ENCODE assay signal across 8 cellular contexts in genomic region chr7:100407285-100408180, GRCh38. TPM values are rescaled to one million over a fixed set of nuclear protein-coding genes. Genes with fewer than 3 reads are reported as not detected.
DNase-seq lines count a peak whose midpoint lies in the region; ATAC-seq and TF ChIP-seq lines count a peak whose summit lies in the region.

No MANE protein-coding gene starts in this region.

- CTCF ChIA-PET in HCT116 (lab: Charles Lee): interaction anchor here (0.5 to 1.5 kb wide), 15 partner anchors 8 to 277 kb away, joined by 3 to 9 read pairs (median 4); partner anchors contain the start of gene ZCWPW1
- CTCF ChIA-PET in activated CD8-positive, alpha-beta memory T cell treated with anti-CD3 and anti-CD28 coated beads, Interleukin-2, amount 10 ng/mL, durations not matched to agents 7 days and 5 days (lab: Charles Lee): interaction anchor here (0.6 to 3.8 kb wide), 39 partner anchors 8 to 324 kb away, joined by 3 to 24 read pairs (median 5); partner anchors contain the start of genes LAMTOR4, MEPCE and ZCWPW1

- no peak overlapping the region for H3K27ac Mint-ChIP-seq in activated CD8-positive, alpha-beta memory T cell treated with anti-CD3 and anti-CD28 coated beads, Interleukin-2, amount 10 ng/mL, durations not matched to agents 7 days and 5 days
- no peak overlapping the region for H3K27ac Mint-ChIP-seq in osteocyte (ENCODE audit: unreplicated experiment)

- ATAC-seq in DND-41 (ENCODE audit: insufficient read depth, low read depth) (peak; percentile 90), HCT116 (peak; percentile 96), GM21526 (IDR thresholded peaks at IDR 0.05; ENCODE audit: low FRiP score, unreplicated experiment) (no peak), GM19035 (IDR thresholded peaks at IDR 0.05; ENCODE audit: unreplicated experiment) (no peak)
- ATAC-seq in activated CD8-positive, alpha-beta memory T cell treated with anti-CD3 and anti-CD28 coated beads, Interleukin-2, amount 10 ng/mL, durations not matched to agents 7 days and 5 days: peak; percentile 91

- H3K9me3 Mint-ChIP-seq in activated CD8-positive, alpha-beta memory T cell treated with anti-CD3 and anti-CD28 coated beads, Interleukin-2, amount 10 ng/mL, durations not matched to agents 7 days and 5 days (ENCODE audit: low read depth): no peaks in the 10 kb centered on the region
- no peaks in the 10 kb centered on the region for H3K9me3 Mint-ChIP-seq in osteocyte (ENCODE audit: unreplicated experiment)

- H3K4me2 ChIP-seq in DND-41 (ENCODE audit: insufficient read depth, low read length) (no peak overlapping the region), HCT116 (ENCODE audit: low read length) (peak overlapping the region; percentile 13; the same call in 1 of the 2 replicates)

- no peaks in the 10 kb centered on the region for H3K36me3 ChIP-seq in DND-41 (ENCODE audit: insufficient read depth, low read length)
- no peaks in the 10 kb centered on the region for H3K36me3 ChIP-seq in HCT116 (ENCODE audit: control insufficient read depth in 1 of 2, insufficient read depth in 2 of 2, low read length in 2 of 2)

- POLR2A ChIA-PET in HCT116 (lab: Charles Lee): interaction anchor here (1.0 to 1.3 kb wide), 2 partner anchors 21 to 849 kb away, joined by 3 to 7 read pairs; partner anchors contain the start of genes ZCWPW1 and ZNF655

- H3K27me3 Mint-ChIP-seq in activated CD8-positive, alpha-beta memory T cell treated with anti-CD3 and anti-CD28 coated beads, Interleukin-2, amount 10 ng/mL, durations not matched to agents 7 days and 5 days: peaks cover 18% of the 10 kb centered on the region
- H3K27me3 Mint-ChIP-seq in osteocyte (ENCODE audit: unreplicated experiment): peaks cover 26% of the 10 kb centered on the region

- H3K9ac ChIP-seq in DND-41 (ENCODE audit: low read depth, low read length) (no peak overlapping the region), HCT116 (ENCODE audit: low read length) (no peak overlapping the region)

- H3K4me1 Mint-ChIP-seq in activated CD8-positive, alpha-beta memory T cell treated with anti-CD3 and anti-CD28 coated beads, Interleukin-2, amount 10 ng/mL, durations not matched to agents 7 days and 5 days: peaks cover 9% of the 10 kb centered on the region
- no peaks in the 10 kb centered on the region for H3K4me1 Mint-ChIP-seq in osteocyte (ENCODE audit: unreplicated experiment)

- no TSS peak for BruUV-seq in HCT116 (replicated peaks; lab: Mats Ljungman, UMichigan)

- H3K27ac ChIP-seq in DND-41 (ENCODE audit: low read length) (no peak overlapping the region), HCT116 (ENCODE audit: low read depth, low read length) (no peak overlapping the region)

- RAD21 ChIA-PET in HCT116 (lab: Charles Lee; ENCODE audit: low non-redundant PET in 1 of 2, low total read pairs in 2 of 2, uncharacterized antibody in 2 of 2, unreplicated experiment in 2 of 2): interaction anchor here (0.6 to 1.3 kb wide), 5 partner anchors 29 to 325 kb away, joined by 3 to 7 read pairs (median 3); no protein-coding TSS in a partner anchor

- H3K27me3 ChIP-seq in DND-41 (ENCODE audit: insufficient read depth, low read length, poor library complexity) (peaks cover 3% of the 10 kb centered on the region), HCT116 (ENCODE audit: insufficient read depth, low read length) (peaks cover 10% of the 10 kb centered on the region; the same call in 1 of the 2 replicates)

- DNase-seq in DND-41 (peak; percentile 36), HCT116 (ENCODE audit: low read depth, low spot score) (peak; percentile 58), NCI-H460 (ENCODE audit: extremely low read depth, low read depth) (peak; percentile 65), fibroblast of peridontal ligament (ENCODE audit: extremely low read depth) (peak; percentile 81), osteocyte (ENCODE audit: extremely low spot score, unreplicated experiment) (no peak)
- DNase-seq in activated CD8-positive, alpha-beta memory T cell treated with anti-CD3 and anti-CD28 coated beads, Interleukin-2, amount 10 ng/mL, durations not matched to agents 7 days and 5 days: peak; percentile 59

- H3K9me3 ChIP-seq in DND-41 (ENCODE audit: insufficient read depth, low read length, severe bottlenecking): no peaks in the 10 kb centered on the region
- no peaks in the 10 kb centered on the region for H3K9me3 ChIP-seq in HCT116 (ENCODE audit: control insufficient read depth in 1 of 2, insufficient read depth in 1 of 2, low read depth in 1 of 2, low read length in 2 of 2)

- peak; percentile 87 for TF ChIP-seq RAD21 in HCT116 (IDR thresholded peaks at IDR 0.05; ENCODE audit: low read depth)

- intact Hi-C loops in HCT116 (cut with micrococcal nuclease): loop anchor here (2.0 to 10.0 kb wide), 2 partner anchors 213 to 275 kb away; no protein-coding TSS in a partner anchor

- H2AFZ ChIP-seq in DND-41 (ENCODE audit: low read depth, low read length) (no peak overlapping the region), HCT116 (ENCODE audit: low read depth, low read length, poor library complexity, severe bottlenecking) (no peak overlapping the region)

- H3K79me2 ChIP-seq in DND-41 (ENCODE audit: insufficient read depth, low read length) (no peaks in the 10 kb centered on the region), HCT116 (ENCODE audit: insufficient read depth, low read length) (no peaks in the 10 kb centered on the region)

- no peaks in the 10 kb centered on the region; the same call in 1 of the 2 replicates for H4K20me1 ChIP-seq in DND-41 (ENCODE audit: insufficient read depth, low read length)
- H4K20me1 ChIP-seq in HCT116 (ENCODE audit: insufficient read depth): no peaks in the 10 kb centered on the region

- H3K4me3 Mint-ChIP-seq in activated CD8-positive, alpha-beta memory T cell treated with anti-CD3 and anti-CD28 coated beads, Interleukin-2, amount 10 ng/mL, durations not matched to agents 7 days and 5 days: no peak overlapping the region
- no peak overlapping the region for H3K4me3 Mint-ChIP-seq in osteocyte (ENCODE audit: unreplicated experiment)

- no peaks in the 10 kb centered on the region for H3K36me3 Mint-ChIP-seq in activated CD8-positive, alpha-beta memory T cell treated with anti-CD3 and anti-CD28 coated beads, Interleukin-2, amount 10 ng/mL, durations not matched to agents 7 days and 5 days
- H3K36me3 Mint-ChIP-seq in osteocyte (ENCODE audit: unreplicated experiment): peaks cover 3% of the 10 kb centered on the region

- H3K9me2 ChIP-seq in HCT116 (ENCODE audit: insufficient read depth): no peaks in the 10 kb centered on the region

- no peak overlapping the region for H3K4me3 ChIP-seq in DND-41 (ENCODE audit: low read depth in 1 of 2, low read length in 2 of 2)
- no peak overlapping the region for H3K4me3 ChIP-seq in HCT116 (replicated peaks in 1 of 2; ENCODE audit: low read depth in 1 of 2, low read length in 2 of 2)

- TF ChIP-seq POLR2A in HCT116 (IDR thresholded peaks at IDR 0.05; ENCODE audit: borderline replicate concordance, extremely low read depth, insufficient read depth, insufficient read length): no peak

- H3K4me1 ChIP-seq in DND-41 (ENCODE audit: insufficient read depth, low read length) (no peaks in the 10 kb centered on the region), HCT116 (ENCODE audit: control insufficient read depth in 1 of 2, insufficient read depth in 2 of 2, low read length in 2 of 2) (peaks cover 0 to 6% of the 10 kb centered on the region in 2 experiments; a peak in 1 of 4 replicates)

- peak; percentile 69 for TF ChIP-seq CTCF in DND-41 (IDR thresholded peaks at IDR 0.05; ENCODE audit: borderline replicate concordance, extremely low read depth, low read length, poor library complexity, severe bottlenecking)
- peak; percentile 70 to 76 (median 73) for TF ChIP-seq CTCF in HCT116 (IDR thresholded peaks at IDR 0.05 in 2 of 3, conservative IDR thresholded peaks at IDR 0.05 in 1 of 3; ENCODE audit: borderline replicate concordance in 1 of 3, insufficient read depth in 1 of 3, low read depth in 2 of 3, low read length in 2 of 3)
- peak; percentile 75 for TF ChIP-seq CTCF in osteocyte (IDR thresholded peaks at IDR 0.05)

TF ChIP-seq in HCT116, 20 proteins besides CTCF, POLR2A, EP300 and RAD21:
- TF ChIP-seq JUND (IDR thresholded peaks at IDR 0.05) (peak; percentile 27; the same call in 1 of the 2 replicates), TCF7L2 (IDR thresholded peaks at IDR 0.05; ENCODE audit: borderline replicate concordance, extremely low read depth, insufficient read depth, insufficient read length) (no peak)

RNA-seq across cellular contexts. Expression of gene ZCWPW1, which starts 21.0 kb away (rescaled TPM):
- 1.5 TPM for total RNA-seq in HCT116 (2021; ENCODE audit: unreplicated experiment)
- 1.5 and 1.8 TPM in 2 replicates for polyA plus RNA-seq in HCT116 (2012)
- 0.75 and 1.8 TPM in 2 replicates for total RNA-seq in NCI-H460 (2014; rRNA removed; shearing (Covaris generic))
- polyA plus RNA-seq in NCI-H460 (2014; cell fraction: nucleus; rRNA removed): 0.88 TPM in 1 of 2 replicates, not detected in the other
- 1 to 10 TPM; 2.6 to 3.3 TPM for total RNA-seq in activated CD8-positive, alpha-beta memory T cell treated with anti-CD3 and anti-CD28 coated beads, Interleukin-2, amount 10 ng/mL, durations not matched to agents 7 days and 5 days
- total RNA-seq in osteocyte: 4.4 and 5.0 TPM in 2 replicates

RNA-seq across cellular contexts. Expression of gene MEPCE, which starts 22.1 kb away (rescaled TPM):
- 44.4 TPM for total RNA-seq in HCT116 (2021; ENCODE audit: unreplicated experiment)
- polyA plus RNA-seq in HCT116 (2012): 47.4 and 51.6 TPM in 2 replicates
- 30.9 and 33.1 TPM in 2 replicates for total RNA-seq in NCI-H460 (2014; rRNA removed; shearing (Covaris generic))
- polyA plus RNA-seq in NCI-H460 (2014; cell fraction: nucleus; rRNA removed): 33.0 and 37.4 TPM in 2 replicates
- total RNA-seq in activated CD8-positive, alpha-beta memory T cell treated with anti-CD3 and anti-CD28 coated beads, Interleukin-2, amount 10 ng/mL, durations not matched to agents 7 days and 5 days: 10 to 100 TPM; 42.4 to 50.2 TPM
- total RNA-seq in osteocyte: 50.0 and 50.1 TPM in 2 replicates

RNA-seq across cellular contexts. Expression of gene PPP1R35, which starts 28.8 kb away (rescaled TPM):
- total RNA-seq in HCT116 (2021; ENCODE audit: unreplicated experiment) (68.7 TPM), osteocyte (22.8 and 32.1 TPM in 2 replicates)
- 59.9 and 65.2 TPM in 2 replicates for polyA plus RNA-seq in HCT116 (2012)
- total RNA-seq in NCI-H460 (2014; rRNA removed; shearing (Covaris generic)): 74.0 and 85.1 TPM in 2 replicates
- 198 and 292 TPM in 2 replicates for polyA plus RNA-seq in NCI-H460 (2014; cell fraction: nucleus; rRNA removed)
- 100 to 1,000 TPM in 1 of 2 experiments, 10 to 100 TPM in 1; 77.6 to 101 TPM for total RNA-seq in activated CD8-positive, alpha-beta memory T cell treated with anti-CD3 and anti-CD28 coated beads, Interleukin-2, amount 10 ng/mL, durations not matched to agents 7 days and 5 days

RNA-seq across cellular contexts. Expression of gene PILRA, which starts 34.2 kb away (rescaled TPM):
- total RNA-seq in HCT116 (2021; ENCODE audit: unreplicated experiment) (1.8 TPM), osteocyte (1.8 and 2.5 TPM in 2 replicates)
- polyA plus RNA-seq in HCT116 (2012): 0.17 and 0.94 TPM in 2 replicates
- total RNA-seq in NCI-H460 (2014; rRNA removed; shearing (Covaris generic)): 0.40 and 0.57 TPM in 2 replicates
- polyA plus RNA-seq in NCI-H460 (2014; cell fraction: nucleus; rRNA removed): 1.8 and 4.9 TPM in 2 replicates
- 1 to 10 TPM; 1.3 to 3.4 TPM for total RNA-seq in activated CD8-positive, alpha-beta memory T cell treated with anti-CD3 and anti-CD28 coated beads, Interleukin-2, amount 10 ng/mL, durations not matched to agents 7 days and 5 days

RNA-seq across cellular contexts. Expression of gene PILRB, which starts 49.6 kb away (rescaled TPM):
- total RNA-seq in HCT116 (2021; ENCODE audit: unreplicated experiment) (60.2 TPM), osteocyte (31.7 and 38.7 TPM in 2 replicates)
- 44.0 and 46.4 TPM in 2 replicates for polyA plus RNA-seq in HCT116 (2012)
- 19.9 and 22.5 TPM in 2 replicates for total RNA-seq in NCI-H460 (2014; rRNA removed; shearing (Covaris generic))
- polyA plus RNA-seq in NCI-H460 (2014; cell fraction: nucleus; rRNA removed): 508 and 575 TPM in 2 replicates
- total RNA-seq in activated CD8-positive, alpha-beta memory T cell treated with anti-CD3 and anti-CD28 coated beads, Interleukin-2, amount 10 ng/mL, durations not matched to agents 7 days and 5 days: 10 to 100 TPM; 46.0 to 67.8 TPM

Comparison
In these comparisons a context has a peak if more than half of its experiments do, and no peak if none do; other contexts are left out.
1. ATAC-seq: peak in DND-41 (single experiment), HCT116 (single experiment) and activated CD8-positive, alpha-beta memory T cell treated with anti-CD3 and anti-CD28 coated beads, Interleukin-2, amount 10 ng/mL, durations not matched to agents 7 days and 5 days (single experiment); none in GM21526 (single experiment) and GM19035 (single experiment).
2. Peak in every context shown above with its lines, with median percentiles within 50 percentile points of each other: CTCF ChIP-seq.